Comparison of ENCODE assay signal across 14 cellular contexts in the genomic region with DNA sequence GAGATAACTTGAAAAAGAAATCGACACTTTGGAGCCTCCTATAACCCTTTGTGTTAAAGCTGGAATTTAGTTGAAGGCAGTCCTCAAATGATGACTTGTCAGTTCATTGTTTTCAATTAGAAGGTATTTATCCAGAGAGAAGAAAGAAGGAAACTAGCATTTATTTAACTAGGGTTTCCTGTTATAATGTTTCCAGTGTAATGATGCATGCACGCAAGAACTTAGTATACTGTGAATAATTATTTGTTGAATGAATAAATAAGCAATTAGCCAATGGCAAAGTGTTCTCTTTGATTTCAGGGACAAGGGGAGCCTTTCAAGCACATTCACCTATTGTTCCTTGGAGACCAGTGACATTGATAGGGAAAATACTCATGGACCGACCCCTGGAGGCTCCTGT.
"Had no signal": no experiment of that assay in that cellular context is flagged by ENCODE, and none has a peak within 500 bp of the region (broad histone marks: within the 10 kb centered on the region; RNA-seq: fewer than 3 reads in every experiment).

No MANE protein-coding gene starts in this region.

- H3K4me3 ChIP-seq: adrenal gland, lower lobe of right lung, neural progenitor cell, ovary, sigmoid colon had no signal

- ATAC-seq: activated CD8-positive, alpha-beta T cell treated with anti-CD3 and anti-CD28 coated beads for 36 hours; activated T-cell treated with anti-CD3 and anti-CD28 coated beads, Interleukin-2, amount 50 U/mL, for 4 hours; lower lobe of right lung had no signal

- H3K4me2 ChIP-seq: neural progenitor cell had no signal

- H3K4me1 ChIP-seq: adrenal gland, lower lobe of right lung, neural progenitor cell, sigmoid colon had no signal

- H3K27ac ChIP-seq: adrenal gland, lower lobe of right lung, neural progenitor cell, ovary, sigmoid colon had no signal

- H3K36me3 ChIP-seq: adrenal gland, lower lobe of right lung, neural progenitor cell, ovary, sigmoid colon had no signal

- H2AFZ ChIP-seq: neural progenitor cell had no signal

- H3K27me3 ChIP-seq: adrenal gland, neural progenitor cell, ovary, sigmoid colon had no signal

- DNase-seq: activated B cell treated with CpG ODN at 0.5 μM for 24 hours; activated CD4-positive, alpha-beta T cell treated with anti-CD3 and anti-CD28 coated beads for 48 hours; activated CD8-positive, alpha-beta T cell treated with anti-CD3 and anti-CD28 coated beads for 36 hours; activated effector memory CD4-positive, alpha-beta T cell treated with anti-CD3 and anti-CD28 coated beads, Interleukin-2, amount 50 U/mL, for 16 hours; activated T-cell treated with anti-CD3 and anti-CD28 coated beads, Interleukin-2, amount 50 U/mL, for 4 hours; adrenal gland; foreskin melanocyte; left colon; lower lobe of right lung; ovary; sigmoid colon; stimulated activated CD4-positive, alpha-beta T cell treated with anti-CD3 and anti-CD28 coated beads, Interleukin-12 subunit alpha, Interleukin-12 subunit beta, amount 100 ng/mL, for 4 hours; stimulated activated CD4-positive, alpha-beta T cell treated with anti-CD3 and anti-CD28 coated beads, Interleukin-2, amount 100 ng/mL, for 24 hours had no signal

- H3K9me3 ChIP-seq: adrenal gland, lower lobe of right lung, ovary, sigmoid colon had no signal

- H3K9ac ChIP-seq: neural progenitor cell had no signal
